ENCODE assay signal across 14 cellular contexts in the genomic region with DNA sequence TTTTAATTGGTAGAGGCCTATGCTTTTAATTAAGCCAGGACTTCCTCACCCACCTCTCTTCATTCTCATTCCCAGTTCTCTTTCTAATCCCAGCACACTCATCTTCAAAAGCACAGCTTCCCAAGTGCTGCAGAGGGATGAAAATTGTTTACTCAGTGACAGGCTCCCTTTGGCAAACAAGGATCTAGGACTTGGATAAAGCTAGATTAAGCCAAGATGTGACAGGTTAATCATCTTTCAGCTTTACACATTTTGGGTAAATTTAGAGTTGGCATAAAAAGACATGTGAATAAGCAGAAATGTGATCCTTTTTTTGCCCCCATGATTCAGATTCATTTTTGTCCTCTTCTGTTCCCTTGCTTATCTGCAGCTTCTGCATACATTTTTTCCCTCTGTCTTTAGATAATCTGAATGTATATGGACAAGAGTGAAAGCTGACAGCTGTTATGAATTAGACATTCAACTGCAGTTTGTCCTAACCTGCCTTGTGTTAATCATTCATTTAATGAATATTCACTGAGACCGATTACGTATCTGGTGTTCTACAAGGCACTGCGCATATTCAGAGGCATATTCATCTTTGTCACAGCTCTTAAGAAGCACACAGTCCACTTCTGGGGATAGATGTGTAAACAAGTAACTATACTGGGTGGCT. TPM values are rescaled to one million over a fixed set of nuclear protein-coding genes. Genes with fewer than 3 reads are reported as not detected.
DNase-seq lines count a peak whose midpoint lies in the region; ATAC-seq and TF ChIP-seq lines count a peak whose summit lies in the region.
"Had no signal": no experiment of that assay in that cellular context is flagged by ENCODE, and none has a peak within 500 bp of the region (broad histone marks: within the 10 kb centered on the region; RNA-seq: fewer than 3 reads in every experiment).

No MANE protein-coding gene starts in this region.

- no peak overlapping the region for H2AFZ ChIP-seq in fibroblast of lung (ENCODE audit: low read length)

- no peak overlapping the region for H3K4me3 ChIP-seq in RWPE2 (ENCODE audit: severe bottlenecking)
- no peak overlapping the region for H3K4me3 ChIP-seq in fibroblast of lung (replicated peaks in 1 of 4; ENCODE audit: control extremely low read depth in 1 of 4, insufficient read depth in 1 of 4, low read depth in 3 of 4, low read length in 4 of 4)
- no peak overlapping the region for H3K4me3 ChIP-seq in right atrium auricular region
- H3K4me3 ChIP-seq: A549, lung, SJCRH30 had no signal

- peak overlapping the region; percentile 54 for H3K4me2 ChIP-seq in fibroblast of lung (ENCODE audit: extremely low read depth, insufficient read depth, low read length)
- H3K4me2 ChIP-seq: A549 had no signal

- H3K27ac ChIP-seq in RWPE2 (ENCODE audit: poor library complexity, severe bottlenecking) (peak overlapping the region; percentile 95), fibroblast of lung (ENCODE audit: insufficient read depth, low read length) (peak overlapping the region; percentile 95), right atrium auricular region (no peak overlapping the region)
- H3K27ac ChIP-seq: A549, neutrophil, SJCRH30 had no signal

- H3K36me3 ChIP-seq in RWPE2 (ENCODE audit: low read depth), result no peaks in the 10 kb centered on the region
- H3K36me3 ChIP-seq in fibroblast of lung (ENCODE audit: control insufficient read depth, insufficient read depth, low read length), result no peaks in the 10 kb centered on the region
- H3K36me3 ChIP-seq in right atrium auricular region, result no peaks in the 10 kb centered on the region
- H3K36me3 ChIP-seq: neutrophil, SJCRH30 had no signal

- no peak for ATAC-seq in RWPE2 (ENCODE audit: low read depth)
- ATAC-seq: A549 had no signal

- no peak overlapping the region for H3K9ac ChIP-seq in fibroblast of lung (ENCODE audit: insufficient read depth, low read length)

- DNase-seq in NCI-H345 (lab: John Stamatoyannopoulos, UW) (peak; percentile 52), NCI-H345 treated with DMSO at 0.1 percent for 48 hours (lab: John Stamatoyannopoulos, UW; ENCODE audit: unreplicated experiment) (no peak), RWPE2 (ENCODE audit: low spot score) (no peak), fibroblast of lung (ENCODE audit: low read depth in 2 of 2) (peak; percentile 58 to 78), superior temporal gyrus (ENCODE audit: extremely low spot score) (peak; percentile 46), right atrium auricular region (ENCODE audit: low spot score) (no peak)
- DNase-seq in NK-92 treated with Interleukin-12 subunit alpha and Interleukin-12 subunit beta, amount 100 ng/mL, for 24 hours (lab: John Stamatoyannopoulos, UW), result no peak
- DNase-seq in stimulated activated CD4-positive, alpha-beta T cell treated with anti-CD3 and anti-CD28 coated beads, Interleukin-12 subunit alpha, Interleukin-12 subunit beta, amount 100 ng/mL, for 4 hours, result no peak
- DNase-seq: activated naive CD4-positive, alpha-beta T cell treated with Interleukin-2 at 50 U/mL for 16 hours; SJCRH30; trophoblast cell had no signal

- no peaks in the 10 kb centered on the region for H4K20me1 ChIP-seq in fibroblast of lung (ENCODE audit: control insufficient read depth, extremely low read depth, insufficient read depth, low read length)

- H3K4me1 ChIP-seq in RWPE2 (ENCODE audit: insufficient read depth, poor library complexity, severe bottlenecking) (peaks cover 40% of the 10 kb centered on the region), fibroblast of lung (ENCODE audit: control insufficient read depth, extremely low read depth, insufficient read depth, low read length) (peaks cover 23% of the 10 kb centered on the region), right atrium auricular region (no peaks in the 10 kb centered on the region)
- H3K4me1 ChIP-seq: A549 had no signal

- TF ChIP-seq CTCF in RWPE2 (IDR thresholded peaks at IDR 0.05; ENCODE audit: poor library complexity, severe bottlenecking), result no peak
- TF ChIP-seq CTCF in fibroblast of lung (conservative IDR thresholded peaks at IDR 0.05 in 1 of 2, IDR thresholded peaks at IDR 0.05 in 1 of 2; ENCODE audit: low read depth in 1 of 2, low read length in 2 of 2), result no peak
- no peak for TF ChIP-seq CTCF in right atrium auricular region (IDR thresholded peaks at IDR 0.05)

- no peaks in the 10 kb centered on the region for H3K9me3 ChIP-seq in RWPE2 (ENCODE audit: severe bottlenecking)
- H3K9me3 ChIP-seq in fibroblast of lung (ENCODE audit: control insufficient read depth, insufficient read depth, low read depth, low read length), result no peaks in the 10 kb centered on the region
- no peaks in the 10 kb centered on the region for H3K9me3 ChIP-seq in right atrium auricular region
- H3K9me3 ChIP-seq: A549, neutrophil, SJCRH30 had no signal

- H3K27me3 ChIP-seq in RWPE2 (ENCODE audit: insufficient read depth, poor library complexity, severe bottlenecking), result no peaks in the 10 kb centered on the region
- no peaks in the 10 kb centered on the region for H3K27me3 ChIP-seq in fibroblast of lung (ENCODE audit: control insufficient read depth, insufficient read depth, low read length)
- no peaks in the 10 kb centered on the region for H3K27me3 ChIP-seq in right atrium auricular region
- H3K27me3 ChIP-seq: neutrophil, SJCRH30 had no signal

- H3K79me2 ChIP-seq in fibroblast of lung (ENCODE audit: control insufficient read depth, insufficient read depth, low read length), result peaks cover 8% of the 10 kb centered on the region

RNA-seq across cellular contexts. Expression of gene ADAMTSL1, which starts 19.5 kb away (rescaled TPM):
- total RNA-seq in fibroblast of lung, result 11.6 and 27.9 TPM in 2 replicates
- 19.3 and 48.4 TPM in 2 replicates for polyA plus RNA-seq in fibroblast of lung
- 12.5 and 30.9 TPM in 2 replicates for polyA plus RNA-seq in fibroblast of lung (2012)
- 36.2 and 101 TPM in 2 replicates for polyA minus RNA-seq in fibroblast of lung (ENCODE audit: low replicate concordance)
- 1 to 10 TPM; 3.4 to 3.8 TPM for total RNA-seq in right atrium auricular region

Comparison
In these comparisons a context has a peak if more than half of its experiments do, and no peak if none do; other contexts are left out.
1. DNase-seq: peak in NCI-H345 (single experiment), fibroblast of lung (2 of 2) and superior temporal gyrus (single experiment); none in NCI-H345 treated with DMSO at 0.1 percent for 48 hours (single experiment), RWPE2 (single experiment), NK-92 treated with Interleukin-12 subunit alpha and Interleukin-12 subunit beta, amount 100 ng/mL, for 24 hours (single experiment), stimulated activated CD4-positive, alpha-beta T cell treated with anti-CD3 and anti-CD28 coated beads, Interleukin-12 subunit alpha, Interleukin-12 subunit beta, amount 100 ng/mL, for 4 hours (single experiment) and right atrium auricular region (single experiment).
2. H3K27ac ChIP-seq: peak in RWPE2 (single experiment) and fibroblast of lung (single experiment); none in right atrium auricular region (0 of 2).